ENCODE assay signal across 12 cellular contexts in the genomic region with DNA sequence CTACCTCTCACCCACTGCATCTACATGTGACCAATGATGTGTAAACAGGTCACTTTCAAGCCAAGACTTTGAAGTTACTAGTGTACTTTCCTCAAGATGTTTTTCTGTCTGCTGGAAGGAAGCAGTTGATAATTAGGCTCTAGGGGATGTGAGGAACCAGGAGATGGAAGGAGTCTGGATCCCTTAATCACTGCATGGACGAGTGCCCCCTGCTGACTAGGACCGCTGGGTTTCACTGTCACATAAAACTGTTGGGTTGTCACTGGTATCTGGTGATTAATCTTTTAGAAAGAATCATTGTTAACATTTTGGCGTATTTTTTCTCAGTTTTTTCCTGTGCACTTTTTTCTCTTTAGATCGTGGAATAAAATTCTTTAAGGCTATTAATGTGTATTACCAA.
DNase-seq lines count a peak whose midpoint lies in the region; ATAC-seq, FAIRE-seq and TF ChIP-seq lines count a peak whose summit lies in the region.
"Had no signal": no experiment of that assay in that cellular context is flagged by ENCODE, and none has a peak within 500 bp of the region (broad histone marks: within the 10 kb centered on the region; RNA-seq: fewer than 3 reads in every experiment).

No MANE protein-coding gene starts in this region.

- H3K9me3 ChIP-seq in endothelial cell of umbilical vein (replicated peaks; ENCODE audit: control insufficient read depth, insufficient read depth, low read length), result no peaks in the 10 kb centered on the region
- H3K9me3 ChIP-seq: suprapubic skin had no signal

- no peaks in the 10 kb centered on the region for H3K79me2 ChIP-seq in endothelial cell of umbilical vein (ENCODE audit: control insufficient read depth, insufficient read depth, low read length)

- peaks cover 14% of the 10 kb centered on the region for H3K36me3 Mint-ChIP-seq in T-cell

- H3K9ac ChIP-seq in endothelial cell of umbilical vein (replicated peaks; ENCODE audit: extremely low read depth, insufficient read depth, low read length), result no peak overlapping the region

- no peaks in the 10 kb centered on the region for H3K27me3 Mint-ChIP-seq in T-cell

- H3K36me3 ChIP-seq in endothelial cell of umbilical vein (ENCODE audit: control insufficient read depth in 2 of 2, extremely low read depth in 1 of 2, insufficient read depth in 2 of 2, low read length in 2 of 2), result no peaks in the 10 kb centered on the region
- H3K36me3 ChIP-seq: suprapubic skin had no signal

- H3K4me3 ChIP-seq in LNCaP clone FGC (ENCODE audit: low read depth, low read length) (no peak overlapping the region), endothelial cell of umbilical vein (replicated peaks in 1 of 3; ENCODE audit: insufficient read depth in 1 of 3, low read depth in 1 of 3, low read length in 3 of 3) (no peak overlapping the region)
- H3K4me3 ChIP-seq: suprapubic skin had no signal

- BruUV-seq in endothelial cell of umbilical vein (replicated peaks; lab: Mats Ljungman, UMichigan), result no TSS peak

- H3K27me3 ChIP-seq in endothelial cell of umbilical vein (ENCODE audit: control insufficient read depth in 2 of 2, insufficient read depth in 2 of 2, low read length in 2 of 2), result peaks cover 0 to 4% of the 10 kb centered on the region in 2 experiments
- H3K27me3 ChIP-seq: suprapubic skin had no signal

- TF ChIP-seq CTCF in LNCaP clone FGC (IDR thresholded peaks at IDR 0.05; ENCODE audit: control insufficient read depth, extremely low read depth, insufficient read depth), result peak; percentile 80
- peak; percentile 41 to 44 for TF ChIP-seq CTCF in endothelial cell of umbilical vein (IDR thresholded peaks at IDR 0.05; ENCODE audit: extremely low read depth in 1 of 2, insufficient read depth in 1 of 2, low read depth in 1 of 2, low read length in 2 of 2)

- no peak overlapping the region for H3K4me2 ChIP-seq in endothelial cell of umbilical vein (ENCODE audit: insufficient read depth, low read length)

- dilution Hi-C loops in endothelial cell of umbilical vein (cut with MboI; ENCODE audit: extremely low pct_ligation_motif_present, low sequenced_read_pairs), result no loop called here

- intact Hi-C loops in endothelial cell of umbilical vein (cut with micrococcal nuclease), result loop anchor here (1.0 kb wide), 2 partner anchors 462 to 481 kb away; no protein-coding TSS in a partner anchor

- no peak overlapping the region for H2AFZ ChIP-seq in endothelial cell of umbilical vein (ENCODE audit: low read depth, low read length)

- peak; percentile 8 for DNase-seq in DMS53 (lab: John Stamatoyannopoulos, UW)
- no peak for DNase-seq in DMS53 treated with DMSO at 0.1 percent for 48 hours (lab: John Stamatoyannopoulos, UW; ENCODE audit: unreplicated experiment)
- DNase-seq in LNCaP clone FGC (ENCODE audit: low read depth), result no peak
- DNase-seq in endothelial cell of umbilical vein (ENCODE audit: low read depth, low spot score), result peak; percentile 37
- peak; percentile 37 for DNase-seq in pons (ENCODE audit: low spot score)
- DNase-seq in T-cell, result no peak
- DNase-seq: aorta, NCI-H510A treated with DMSO at 0.1 percent for 48 hours had no signal

- no peak overlapping the region for H3K4me3 Mint-ChIP-seq in T-cell

- no peaks in the 10 kb centered on the region for H3K4me1 ChIP-seq in endothelial cell of umbilical vein (ENCODE audit: control insufficient read depth, extremely low read depth, insufficient read depth, low read length)
- H3K4me1 ChIP-seq: suprapubic skin had no signal

- FAIRE-seq in endothelial cell of umbilical vein (lab: Jason Lieb, UNC), result peak; percentile 71
- FAIRE-seq: A204.1 had no signal

- no peaks in the 10 kb centered on the region for H3K9me1 ChIP-seq in endothelial cell of umbilical vein (replicated peaks; ENCODE audit: control insufficient read depth, extremely low read depth, insufficient read depth, low read length)

- H3K27ac Mint-ChIP-seq in T-cell, result no peak overlapping the region

- peaks cover 0 to 5% (median 0%) of the 10 kb centered on the region in 3 donors for H3K9me3 Mint-ChIP-seq in T-cell

- H3K4me1 Mint-ChIP-seq in T-cell, result no peaks in the 10 kb centered on the region

- CTCF ChIA-PET in endothelial cell of umbilical vein (lab: Charles Lee) (interaction anchor here (1.4 kb wide), 1 partner anchor 17 kb away, joined by 3 read pairs; no protein-coding TSS in a partner anchor), T-cell (lab: Charles Lee) (no interaction called here)

- H3K27ac ChIP-seq in endothelial cell of umbilical vein (ENCODE audit: insufficient read depth, low read depth, low read length), result no peak overlapping the region
- H3K27ac ChIP-seq: suprapubic skin had no signal

- no peak for ATAC-seq in HG03378 (IDR thresholded peaks at IDR 0.05; ENCODE audit: unreplicated experiment)
- no peak for ATAC-seq in T-cell (replicated peaks in 1 of 4)
- ATAC-seq in HG02798 (IDR thresholded peaks at IDR 0.05; ENCODE audit: poor library complexity, unreplicated experiment), result no peak

- no peaks in the 10 kb centered on the region for H4K20me1 ChIP-seq in endothelial cell of umbilical vein (replicated peaks; ENCODE audit: control insufficient read depth, extremely low read depth, insufficient read depth, low read length)

- no peak for TF ChIP-seq POLR2A in endothelial cell of umbilical vein (IDR thresholded peaks at IDR 0.05; ENCODE audit: low read depth, low read length)

- POLR2A ChIA-PET in endothelial cell of umbilical vein (lab: Charles Lee), result no interaction called here
- POLR2A ChIA-PET in T-cell (lab: Charles Lee), result no interaction called here

TF ChIP-seq in endothelial cell of umbilical vein, 7 proteins besides CTCF, POLR2A, EP300 and RAD21:
- TF ChIP-seq MAX (IDR thresholded peaks at IDR 0.05; ENCODE audit: insufficient read depth, insufficient read length) (no peak), FOS (IDR thresholded peaks at IDR 0.05; ENCODE audit: borderline replicate concordance, insufficient read depth, low read length) (no peak), MYC (IDR thresholded peaks at IDR 0.05; ENCODE audit: low read depth, low read length) (no peak)
TF ChIP-seq in endothelial cell of umbilical vein: peak in this region for 0.

Comparison
In these comparisons a context has a peak if more than half of its experiments do, and no peak if none do; other contexts are left out.
1. DNase-seq: peak in DMS53 (single experiment), endothelial cell of umbilical vein (single experiment) and pons (single experiment); none in DMS53 treated with DMSO at 0.1 percent for 48 hours (single experiment), LNCaP clone FGC (single experiment) and T-cell (0 of 34).